12 cellular contexts compared by ENCODE assay signal in genomic region chr1:113109908-113110554, GRCh38. TPM values are rescaled to one million over a fixed set of nuclear protein-coding genes. Genes with fewer than 3 reads are reported as not detected.
DNase-seq lines count a peak whose midpoint lies in the region; ATAC-seq, FAIRE-seq and TF ChIP-seq lines count a peak whose summit lies in the region.
"Had no signal": no experiment of that assay in that cellular context is flagged by ENCODE, and none has a peak within 500 bp of the region (broad histone marks: within the 10 kb centered on the region; RNA-seq: fewer than 3 reads in every experiment).

No MANE protein-coding gene starts in this region.

- no peak for FAIRE-seq in HTR-8/SVneo (lab: Jason Lieb, UNC)

- no peak overlapping the region for H3K4me3 ChIP-seq in cardiac fibroblast (replicated peaks in 1 of 2; ENCODE audit: low read depth in 2 of 2, low read length in 2 of 2)
- H3K4me3 ChIP-seq: spleen had no signal

- no peaks in the 10 kb centered on the region for H3K4me1 Mint-ChIP-seq in progenitor cell of endocrine pancreas (ENCODE audit: low read depth)

- H3K36me3 Mint-ChIP-seq in progenitor cell of endocrine pancreas (ENCODE audit: insufficient read depth) = peaks cover 34% of the 10 kb centered on the region

- peak; percentile 56 for ATAC-seq in left colon
- ATAC-seq in HG03439 (IDR thresholded peaks at IDR 0.05; ENCODE audit: unreplicated experiment) = no peak
- ATAC-seq: HCT116 had no signal

- no peak overlapping the region for H3K4me3 Mint-ChIP-seq in progenitor cell of endocrine pancreas (ENCODE audit: low read depth)

- no peaks in the 10 kb centered on the region for H3K27me3 Mint-ChIP-seq in progenitor cell of endocrine pancreas

- DNase-seq in HTR-8/SVneo (ENCODE audit: insufficient read length, low spot score) (peak; percentile 13), cardiac fibroblast (ENCODE audit: low read depth in 2 of 2) (peak; percentile 96 to 97), left colon (no peak), superior temporal gyrus (ENCODE audit: extremely low spot score) (peak; percentile 77), progenitor cell of endocrine pancreas (ENCODE audit: low spot score, unreplicated experiment) (no peak), NCI-H1930 (lab: John Stamatoyannopoulos, UW) (no peak), NCI-H187 treated with DMSO at 0.1 percent for 48 hours (lab: John Stamatoyannopoulos, UW) (no peak)
- DNase-seq: activated T-cell treated with anti-CD3 and anti-CD28 coated beads, Interleukin-2, amount 50 U/mL, for 48 hours; SIG-M5; spleen had no signal

- H3K9me3 Mint-ChIP-seq in progenitor cell of endocrine pancreas (ENCODE audit: low read depth) = no peaks in the 10 kb centered on the region

- no peak overlapping the region for H3K27ac Mint-ChIP-seq in progenitor cell of endocrine pancreas

- peak; percentile 25 for TF ChIP-seq CTCF in cardiac fibroblast (IDR thresholded peaks at IDR 0.05; ENCODE audit: low read depth, low read length)
- TF ChIP-seq CTCF in progenitor cell of endocrine pancreas (IDR thresholded peaks at IDR 0.05; ENCODE audit: unreplicated experiment) = no peak

- intact Hi-C loops in left colon (cut with DNase I, micrococcal nuclease) = no loop called here

RNA-seq across cellular contexts. Expression of gene LRIG2, which starts 37.0 kb away (rescaled TPM):
- total RNA-seq in left colon (10 to 100 TPM; 16.4 to 20.1 TPM), progenitor cell of endocrine pancreas (19.9 and 22.1 TPM in 2 replicates)

Comparison
In these comparisons a context has a peak if more than half of its experiments do, and no peak if none do; other contexts are left out.
1. DNase-seq: peak in HTR-8/SVneo (single experiment), cardiac fibroblast (2 of 2) and superior temporal gyrus (single experiment); none in left colon (0 of 2), progenitor cell of endocrine pancreas (single experiment), NCI-H1930 (0 of 2) and NCI-H187 treated with DMSO at 0.1 percent for 48 hours (single experiment).